Comparison of ENCODE assay signal across 1 cellular context in genomic region chr14:88553886-88554457, GRCh38.
TF ChIP-seq lines count a peak whose summit lies in the region.

No MANE protein-coding gene starts in this region.

TF ChIP-seq in H1, 55 proteins besides CTCF, POLR2A, EP300 and RAD21 (continued from another document):
- no peak for TF ChIP-seq SP4 (IDR thresholded peaks at IDR 0.05; ENCODE audit: low read length)
- TF ChIP-seq NRF1 (IDR thresholded peaks at IDR 0.05; ENCODE audit: low read depth, low read length) = no peak
